Comparison of ENCODE assay signal across 10 cellular contexts in the genomic region with DNA sequence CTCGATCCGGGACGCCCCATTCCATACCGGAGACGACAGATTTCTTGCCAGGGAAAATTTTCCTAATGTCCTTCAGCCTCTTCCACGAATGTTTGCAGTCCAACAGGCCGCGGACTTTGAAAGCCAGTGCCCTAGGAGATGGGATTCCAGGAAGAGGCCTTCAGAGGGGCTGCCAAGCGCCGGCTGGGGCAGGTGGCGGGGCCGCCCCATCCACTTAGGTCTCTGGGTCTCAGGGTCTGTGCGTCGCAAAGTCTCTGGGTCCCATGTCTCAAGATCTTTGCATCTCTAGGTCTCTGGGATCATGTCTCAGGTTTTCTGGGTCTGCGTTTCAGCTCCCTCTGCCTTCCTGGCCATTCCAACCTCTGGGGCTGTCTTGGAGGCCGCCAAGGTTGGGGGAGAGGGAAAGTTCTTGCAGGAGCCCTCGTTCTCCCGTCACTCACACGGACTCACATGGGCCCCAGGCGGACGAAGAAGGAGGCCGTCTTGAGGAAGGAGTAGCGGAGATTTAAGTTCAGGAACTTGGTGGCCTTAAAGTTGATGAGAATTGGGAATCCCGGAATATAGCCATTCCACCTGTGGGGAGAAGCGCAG. TPM values are rescaled to one million over a fixed set of nuclear protein-coding genes. Genes with fewer than 3 reads are reported as not detected.
DNase-seq lines count a peak whose midpoint lies in the region; ATAC-seq and TF ChIP-seq lines count a peak whose summit lies in the region.
"Had no signal": no experiment of that assay in that cellular context is flagged by ENCODE, and none has a peak within 500 bp of the region (broad histone marks: within the 10 kb centered on the region; RNA-seq: fewer than 3 reads in every experiment).

No MANE protein-coding gene starts in this region.

- no peaks in the 10 kb centered on the region for H4K20me1 ChIP-seq in SK-N-SH (ENCODE audit: insufficient read depth)

- H3K4me3 ChIP-seq in SK-N-SH (ENCODE audit: low read depth in 2 of 2, low read length in 1 of 2) (peak overlapping the region; percentile 49 to 63; a peak in 3 of 4 replicates), stomach (peak overlapping the region; percentile 32 to 50 (median 40))
- H3K4me3 ChIP-seq: lung had no signal

- H2AFZ ChIP-seq in SK-N-SH (ENCODE audit: low read depth), result 0 out of 2 replicates have a peak overlapping the region, but pooled peaks have one; percentile 74

- H3K27ac ChIP-seq in SK-N-SH (ENCODE audit: low read depth in 2 of 2, low read length in 1 of 2), result no peak overlapping the region
- H3K27ac ChIP-seq in stomach, result peak overlapping the region in 1 of 5 donors; percentile 44

- no peaks in the 10 kb centered on the region for H3K9me3 Mint-ChIP-seq in activated naive CD8-positive, alpha-beta T cell (ENCODE audit: low read depth)

- H3K27me3 ChIP-seq in SK-N-SH (ENCODE audit: insufficient read depth) (peaks cover 33% of the 10 kb centered on the region), stomach (peaks cover 0 to 99% (median 66%) of the 10 kb centered on the region in 3 donors)

- DNase-seq in SK-N-SH (no peak), left lobe of liver (ENCODE audit: low spot score) (no peak), stomach (no peak), NK-92 (lab: John Stamatoyannopoulos, UW; ENCODE audit: unreplicated experiment) (no peak), NCI-H446 (lab: John Stamatoyannopoulos, UW) (no peak), KG1 (lab: John Stamatoyannopoulos, UW) (no peak)
- DNase-seq: NCI-H2029 treated with DMSO at 0.1 percent for 48 hours had no signal

- H3K27me3 Mint-ChIP-seq in activated naive CD8-positive, alpha-beta T cell, result no peaks in the 10 kb centered on the region

- WGBS in SK-N-SH (ENCODE audit: low lambda C conversion rate), result 70% methylated on average over 11 of the region's 25 CpGs
- WGBS in stomach, 5 donors, result 13 to 21% (median 18%) methylated on average over 23 to 25 of the region's 25 CpGs

- H3K9ac ChIP-seq in SK-N-SH, result no peak overlapping the region

- peak overlapping the region; percentile 91 for H3K4me2 ChIP-seq in SK-N-SH

- no peak for TF ChIP-seq POLR2A in stomach (IDR thresholded peaks at IDR 0.05)

- H3K79me2 ChIP-seq in SK-N-SH (ENCODE audit: insufficient read depth), result no peaks in the 10 kb centered on the region

- ATAC-seq in SK-N-SH treated with all-trans-retinoic acid at 6 μM for 48 hours, result no peak; the same call in 2 of the 3 replicates
- ATAC-seq in left lobe of liver, result peak; percentile 18

- H3K4me3 Mint-ChIP-seq in activated naive CD8-positive, alpha-beta T cell, result peak overlapping the region; percentile 92

- intact Hi-C loops in stomach (cut with DNase I; ENCODE audit: low total_unique reads), result no loop called here

- POLR2A ChIA-PET in SK-N-SH (lab: Yijun Ruan, JAX), result no interaction called here

- no peaks in the 10 kb centered on the region for H3F3A ChIP-seq in SK-N-SH (replicated peaks; ENCODE audit: insufficient read depth)

- H3K36me3 ChIP-seq in SK-N-SH (replicated peaks in 1 of 2; ENCODE audit: control insufficient read depth in 1 of 2, insufficient read depth in 2 of 2, low read length in 1 of 2) (no peaks in the 10 kb centered on the region), stomach (no peaks in the 10 kb centered on the region)

- H3K9me3 ChIP-seq in SK-N-SH (no peaks in the 10 kb centered on the region), stomach (no peaks in the 10 kb centered on the region)

- peaks cover 2% of the 10 kb centered on the region for H3K36me3 Mint-ChIP-seq in activated naive CD8-positive, alpha-beta T cell

- no peak for TF ChIP-seq EP300 in SK-N-SH (IDR thresholded peaks at IDR 0.05; ENCODE audit: borderline replicate concordance in 1 of 2, low read depth in 1 of 2, low read length in 1 of 2)
- TF ChIP-seq EP300 in stomach (IDR thresholded peaks at IDR 0.05), result no peak

- TF ChIP-seq CTCF in SK-N-SH (IDR thresholded peaks at IDR 0.05), result no peak
- TF ChIP-seq CTCF in stomach (IDR thresholded peaks at IDR 0.05), result no peak

- no peak for TF ChIP-seq RAD21 in SK-N-SH (IDR thresholded peaks at IDR 0.05; ENCODE audit: low read length)

- H3K9me2 ChIP-seq in SK-N-SH, result no peaks in the 10 kb centered on the region

- no peak overlapping the region for H3K27ac Mint-ChIP-seq in activated naive CD8-positive, alpha-beta T cell

- peaks cover 11% of the 10 kb centered on the region for H3K4me1 Mint-ChIP-seq in activated naive CD8-positive, alpha-beta T cell (ENCODE audit: low read depth)

- CTCF ChIA-PET in SK-N-SH (lab: Yijun Ruan, JAX), result interaction anchor here (0.7 to 20.8 kb wide), 17 partner anchors 9 to 259 kb away, joined by 3 to 390 read pairs (median 7); a partner anchor contains a TSS

- peaks cover 0 to 6% of the 10 kb centered on the region in 2 experiments; a peak in 1 of 4 replicates for H3K4me1 ChIP-seq in SK-N-SH (ENCODE audit: control insufficient read depth in 1 of 2, insufficient read depth in 2 of 2, low read depth in 1 of 2, low read length in 1 of 2)
- peaks cover 17 to 24% (median 20%) of the 10 kb centered on the region in 4 donors for H3K4me1 ChIP-seq in stomach

TF ChIP-seq in SK-N-SH, 30 proteins besides CTCF, POLR2A, EP300 and RAD21 (continues in another document):
- TF ChIP-seq SIN3A (IDR thresholded peaks at IDR 0.05; ENCODE audit: borderline replicate concordance, low read depth, low read length) (no peak), GABPA (IDR thresholded peaks at IDR 0.05; ENCODE audit: low read depth) (no peak), SMC3 (IDR thresholded peaks at IDR 0.05; ENCODE audit: low read depth, low read length) (no peak), GATA2 (CRISPR knock-in tag; IDR thresholded peaks at IDR 0.05) (no peak), TCF12 (IDR thresholded peaks at IDR 0.05) (no peak), FOXM1 (IDR thresholded peaks at IDR 0.05; ENCODE audit: low read depth) (no peak), MXI1 (IDR thresholded peaks at IDR 0.05; ENCODE audit: low read depth, low read length) (no peak), TAF1 (IDR thresholded peaks at IDR 0.05; ENCODE audit: borderline replicate concordance, low read depth, low read length) (no peak), FOXJ3 (CRISPR knock-in tag; IDR thresholded peaks at IDR 0.05) (no peak)

TF ChIP-seq in SK-N-SH treated with all-trans-retinoic acid at 6 μM for 48 hours, 23 proteins besides CTCF, POLR2A, EP300 and RAD21:
- TF ChIP-seq RARB (CRISPR knock-in tag; IDR thresholded peaks at IDR 0.05) (no peak), PPARA (CRISPR knock-in tag; IDR thresholded peaks at IDR 0.05; ENCODE audit: borderline replicate concordance) (no peak), ZNF8 (CRISPR knock-in tag; IDR thresholded peaks at IDR 0.05) (no peak)
- TF ChIP-seq, protein P1, sequence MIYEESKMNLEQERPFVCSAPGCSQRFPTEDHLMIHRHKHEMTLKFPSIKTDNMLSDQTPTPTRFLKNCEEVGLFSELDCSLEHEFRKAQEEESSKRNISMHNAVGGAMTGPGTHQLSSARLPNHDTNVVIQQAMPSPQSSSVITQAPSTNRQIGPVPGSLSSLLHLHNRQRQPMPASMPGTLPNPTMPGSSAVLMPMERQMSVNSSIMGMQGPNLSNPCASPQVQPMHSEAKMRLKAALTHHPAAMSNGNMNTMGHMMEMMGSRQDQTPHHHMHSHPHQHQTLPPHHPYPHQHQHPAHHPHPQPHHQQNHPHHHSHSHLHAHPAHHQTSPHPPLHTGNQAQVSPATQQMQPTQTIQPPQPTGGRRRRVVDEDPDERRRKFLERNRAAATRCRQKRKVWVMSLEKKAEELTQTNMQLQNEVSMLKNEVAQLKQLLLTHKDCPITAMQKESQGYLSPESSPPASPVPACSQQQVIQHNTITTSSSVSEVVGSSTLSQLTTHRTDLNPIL (CRISPR knock-in tag; IDR thresholded peaks at IDR 0.05; ENCODE audit: low read depth), result no peak

RNA-seq across cellular contexts. Expression of a gene that starts 7.2 kb away (rescaled TPM):
- polyA plus RNA-seq in SK-N-SH (2012; rRNA removed) (0.20 TPM in 1 of 2 replicates, not detected in the other), stomach (under 1 TPM in 1 of 3 donors, not detected in 2; 0.88 TPM)
- 0.03 and 0.16 TPM in 2 replicates for polyA plus RNA-seq in SK-N-SH (2012; cell fraction: cytosol; rRNA removed)
- polyA plus RNA-seq in SK-N-SH (2012; cell fraction: nucleus; rRNA removed), result 0.36 TPM in 1 of 2 replicates, not detected in the other
- total RNA-seq in left lobe of liver (not detected), stomach (not detected)

RNA-seq across cellular contexts. Expression of a gene that starts 38.0 kb away (rescaled TPM):
- polyA plus RNA-seq in SK-N-SH (2012; rRNA removed) (0.13 and 0.46 TPM in 2 replicates), stomach (under 1 TPM in 2 of 3 donors, not detected in 1; 0.12 to 0.43 TPM)
- polyA plus RNA-seq in SK-N-SH (2012; cell fraction: cytosol; rRNA removed), result 0.15 and 0.18 TPM in 2 replicates
- polyA plus RNA-seq in SK-N-SH (2012; cell fraction: nucleus; rRNA removed), result 0.56 and 0.58 TPM in 2 replicates
- total RNA-seq in left lobe of liver (not detected), stomach (not detected)

RNA-seq across cellular contexts. Expression of a gene that starts 41.4 kb away (rescaled TPM):
- polyA plus RNA-seq in SK-N-SH (2012; rRNA removed), result not detected in 2 replicates
- polyA plus RNA-seq in SK-N-SH (2012; cell fraction: cytosol; rRNA removed), result not detected in 2 replicates
- 0.01 TPM in 1 of 2 replicates, not detected in the other for polyA plus RNA-seq in SK-N-SH (2012; cell fraction: nucleus; rRNA removed)
- 0.35 TPM for total RNA-seq in left lobe of liver
- 1 to 10 TPM in 4 of 5 donors, not detected in 1; 1.5 to 7.0 (median 2.6) TPM for total RNA-seq in stomach
- polyA plus RNA-seq in stomach, result 10 to 100 TPM in 1 of 3 donors, 1 to 10 TPM in 2; 2.4 to 10.5 (median 3.1) TPM

RNA-seq across cellular contexts. Expression of a gene that starts 43.6 kb away (rescaled TPM):
- 0.71 and 1.2 TPM in 2 replicates for polyA plus RNA-seq in SK-N-SH (2012; rRNA removed)
- 0.42 and 0.67 TPM in 2 replicates for polyA plus RNA-seq in SK-N-SH (2012; cell fraction: cytosol; rRNA removed)
- polyA plus RNA-seq in SK-N-SH (2012; cell fraction: nucleus; rRNA removed), result 7.3 and 13.8 TPM in 2 replicates
- total RNA-seq in left lobe of liver, result not detected
- total RNA-seq in stomach, result not detected
- under 1 TPM in 2 of 3 donors, not detected in 1; 0.58 to 0.92 TPM for polyA plus RNA-seq in stomach
